ENCODE assay signal across 9 cellular contexts in genomic region chr19:17441241-17442135, GRCh38. TPM values are rescaled to one million over a fixed set of nuclear protein-coding genes. Genes with fewer than 3 reads are reported as not detected.
DNase-seq lines count a peak whose midpoint lies in the region; ATAC-seq and TF ChIP-seq lines count a peak whose summit lies in the region.
"Had no signal": no experiment of that assay in that cellular context is flagged by ENCODE, and none has a peak within 500 bp of the region (broad histone marks: within the 10 kb centered on the region; RNA-seq: fewer than 3 reads in every experiment).

No MANE protein-coding gene starts in this region.

- peak; percentile 34 for DNase-seq in activated CD4-positive, alpha-beta T cell treated with anti-CD3 and anti-CD28 coated beads for 48 hours
- DNase-seq in activated CD4-positive, alpha-beta T cell treated with anti-CD3 and anti-CD28 coated beads, Interleukin-2, amount 50 U/mL, for 1 hour: no peak
- DNase-seq in NCI-H82 treated with DMSO at 0.1 percent for 48 hours (lab: John Stamatoyannopoulos, UW; ENCODE audit: unreplicated experiment) (peak; percentile 42), breast epithelium (ENCODE audit: low spot score in 2 of 2) (no peak), mucosa of descending colon (no peak), Ammon's horn (ENCODE audit: low spot score) (no peak), HPDE6-E6E7 (ENCODE audit: extremely low spot score) (no peak), NCI-H510A (lab: John Stamatoyannopoulos, UW) (no peak)

- H3K27me3 ChIP-seq in breast epithelium: no peaks in the 10 kb centered on the region

- H3K4me3 ChIP-seq in breast epithelium (no peak overlapping the region), mucosa of descending colon (no peak overlapping the region)
- H3K4me3 ChIP-seq: skin epidermis had no signal

- ATAC-seq in mucosa of descending colon: peak; percentile 53

- TF ChIP-seq CTCF in breast epithelium (IDR thresholded peaks at IDR 0.05) (no peak), mucosa of descending colon (IDR thresholded peaks at IDR 0.05) (no peak)

- H3K36me3 ChIP-seq in breast epithelium (no peaks in the 10 kb centered on the region), mucosa of descending colon (ENCODE audit: low read depth) (no peaks in the 10 kb centered on the region)

- intact Hi-C loops in breast epithelium (cut with DNase I; ENCODE audit: low total_unique reads): no loop called here
- intact Hi-C loops in mucosa of descending colon (cut with DNase I, micrococcal nuclease): no loop called here

- no peak for TF ChIP-seq POLR2A in breast epithelium (IDR thresholded peaks at IDR 0.05)

- no peaks in the 10 kb centered on the region for H3K4me1 ChIP-seq in breast epithelium
- H3K4me1 ChIP-seq in mucosa of descending colon (ENCODE audit: low read depth): no peaks in the 10 kb centered on the region

- peak overlapping the region; percentile 40 to 57 for H3K27ac ChIP-seq in breast epithelium
- H3K27ac ChIP-seq: skin epidermis had no signal

- H3K9me3 ChIP-seq in breast epithelium: no peaks in the 10 kb centered on the region
- no peaks in the 10 kb centered on the region for H3K9me3 ChIP-seq in mucosa of descending colon

RNA-seq across cellular contexts. Expression of gene TMEM221, which starts 7.0 kb away (rescaled TPM):
- total RNA-seq in breast epithelium (under 1 TPM; 0.33 to 0.73 (median 0.64) TPM), mucosa of descending colon (under 1 TPM in 2 of 3 donors, not detected in 1; 0.34 to 0.51 TPM)

RNA-seq across cellular contexts. Expression of gene NXNL1, which starts 19.2 kb away (rescaled TPM):
- total RNA-seq in breast epithelium (under 1 TPM in 1 of 3 donors, not detected in 2; 0.64 TPM), mucosa of descending colon (not detected)

RNA-seq across cellular contexts. Expression of gene MVB12A, which starts 21.6 kb away (rescaled TPM):
- total RNA-seq in breast epithelium (10 to 100 TPM; 51.5 to 76.4 (median 74.1) TPM), mucosa of descending colon (10 to 100 TPM; 42.7 to 53.3 (median 52.1) TPM)

RNA-seq across cellular contexts. Expression of gene SLC27A1, which starts 28.8 kb away (rescaled TPM):
- total RNA-seq in breast epithelium (10 to 100 TPM; 32.4 to 35.4 (median 34.8) TPM), mucosa of descending colon (10 to 100 TPM in 1 of 3 donors, 1 to 10 TPM in 2; 5.7 to 17.2 (median 6.2) TPM)

RNA-seq across cellular contexts. Expression of gene BST2, which starts 36.1 kb away (rescaled TPM):
- total RNA-seq in breast epithelium (100 to 1,000 TPM in 2 of 3 donors, 10 to 100 TPM in 1; 90.1 to 131 (median 127) TPM), mucosa of descending colon (10 to 100 TPM in 2 of 3 donors, 1 to 10 TPM in 1; 9.7 to 72.6 (median 28.2) TPM)

Comparison
In these comparisons a context has a peak if more than half of its experiments do, and no peak if none do; other contexts are left out.
1. DNase-seq: peak in activated CD4-positive, alpha-beta T cell treated with anti-CD3 and anti-CD28 coated beads for 48 hours (single experiment) and NCI-H82 treated with DMSO at 0.1 percent for 48 hours (single experiment); none in activated CD4-positive, alpha-beta T cell treated with anti-CD3 and anti-CD28 coated beads, Interleukin-2, amount 50 U/mL, for 1 hour (single experiment), breast epithelium (0 of 2), mucosa of descending colon (0 of 3), Ammon's horn (single experiment), HPDE6-E6E7 (single experiment) and NCI-H510A (single experiment).